Comparison of ENCODE assay signal across 1 cellular context in genomic region chr19:3162418-3163229, GRCh38.
TF ChIP-seq lines count a peak whose summit lies in the region.

No MANE protein-coding gene starts in this region.

TF ChIP-seq in K562, 482 proteins besides CTCF, POLR2A, EP300 and RAD21 (continued from another document):
- TF ChIP-seq CEBPZ (IDR thresholded peaks at IDR 0.05; ENCODE audit: borderline replicate concordance, low read depth, low read length) = no peak
- TF ChIP-seq ZKSCAN1 (IDR thresholded peaks at IDR 0.05; ENCODE audit: low read depth, low read length) = no peak
- no peak for TF ChIP-seq ZNF124 (CRISPR knock-in tag; IDR thresholded peaks at IDR 0.05)
- no peak for TF ChIP-seq ETV1 (tag; conservative IDR thresholded peaks at IDR 0.05; ENCODE audit: low read depth)
- TF ChIP-seq SREBF1 (IDR thresholded peaks at IDR 0.05; ENCODE audit: borderline replicate concordance, low read depth, low read length) = no peak
- TF ChIP-seq NR2F6 (CRISPR knock-in tag; IDR thresholded peaks at IDR 0.05) = no peak
- no peak for TF ChIP-seq PTBP1 (IDR thresholded peaks at IDR 0.05; ENCODE audit: low read depth, low read length)
- TF ChIP-seq ZNF436 (CRISPR knock-in tag; IDR thresholded peaks at IDR 0.05) = no peak
- TF ChIP-seq CBX3 (IDR thresholded peaks at IDR 0.05; ENCODE audit: borderline replicate concordance in 1 of 2, low read length in 2 of 2) = peak in 1 of 2 experiments; percentile 63; a peak in 2 of 3 replicates
- TF ChIP-seq, protein P1, sequence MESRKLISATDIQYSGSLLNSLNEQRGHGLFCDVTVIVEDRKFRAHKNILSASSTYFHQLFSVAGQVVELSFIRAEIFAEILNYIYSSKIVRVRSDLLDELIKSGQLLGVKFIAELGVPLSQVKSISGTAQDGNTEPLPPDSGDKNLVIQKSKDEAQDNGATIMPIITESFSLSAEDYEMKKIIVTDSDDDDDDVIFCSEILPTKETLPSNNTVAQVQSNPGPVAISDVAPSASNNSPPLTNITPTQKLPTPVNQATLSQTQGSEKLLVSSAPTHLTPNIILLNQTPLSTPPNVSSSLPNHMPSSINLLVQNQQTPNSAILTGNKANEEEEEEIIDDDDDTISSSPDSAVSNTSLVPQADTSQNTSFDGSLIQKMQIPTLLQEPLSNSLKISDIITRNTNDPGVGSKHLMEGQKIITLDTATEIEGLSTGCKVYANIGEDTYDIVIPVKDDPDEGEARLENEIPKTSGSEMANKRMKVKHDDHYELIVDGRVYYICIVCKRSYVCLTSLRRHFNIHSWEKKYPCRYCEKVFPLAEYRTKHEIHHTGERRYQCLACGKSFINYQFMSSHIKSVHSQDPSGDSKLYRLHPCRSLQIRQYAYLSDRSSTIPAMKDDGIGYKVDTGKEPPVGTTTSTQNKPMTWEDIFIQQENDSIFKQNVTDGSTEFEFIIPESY (CRISPR knock-in tag; IDR thresholded peaks at IDR 0.05) = no peak
- TF ChIP-seq RFX5 (IDR thresholded peaks at IDR 0.05; ENCODE audit: low read depth, low read length) = no peak
- no peak for TF ChIP-seq ZNF699 (CRISPR knock-in tag; IDR thresholded peaks at IDR 0.05; ENCODE audit: insufficient replicate concordance)
- no peak for TF ChIP-seq XRCC5 (IDR thresholded peaks at IDR 0.05; ENCODE audit: low read depth, low read length)
- peak; percentile 72 for TF ChIP-seq USF2 (CRISPR knock-in tag; IDR thresholded peaks at IDR 0.05)
- TF ChIP-seq SAFB (IDR thresholded peaks at IDR 0.05; ENCODE audit: borderline replicate concordance, low read depth, low read length) = no peak
- TF ChIP-seq PHF21A (IDR thresholded peaks at IDR 0.05; ENCODE audit: borderline replicate concordance, low read depth) = no peak
- no peak for TF ChIP-seq HES1 (IDR thresholded peaks at IDR 0.05; ENCODE audit: low read depth)
- TF ChIP-seq RBM34 (IDR thresholded peaks at IDR 0.05; ENCODE audit: borderline replicate concordance, insufficient read depth, low read length) = no peak
- no peak for TF ChIP-seq NBN (IDR thresholded peaks at IDR 0.05; ENCODE audit: low read depth)
- no peak for TF ChIP-seq ZNF561 (CRISPR knock-in tag; conservative IDR thresholded peaks at IDR 0.05)
- TF ChIP-seq SNIP1 (IDR thresholded peaks at IDR 0.05; ENCODE audit: low read depth) = no peak
- TF ChIP-seq TCF7 (IDR thresholded peaks at IDR 0.05; ENCODE audit: borderline replicate concordance) = no peak
- no peak for TF ChIP-seq NFIC (IDR thresholded peaks at IDR 0.05)
- TF ChIP-seq ERF (CRISPR knock-in tag; IDR thresholded peaks at IDR 0.05) = no peak
- TF ChIP-seq FOXA1 (IDR thresholded peaks at IDR 0.05; ENCODE audit: borderline replicate concordance) = no peak
- TF ChIP-seq SNAPC5 (CRISPR knock-in tag; IDR thresholded peaks at IDR 0.05) = no peak
- no peak for TF ChIP-seq WHSC1 (IDR thresholded peaks at IDR 0.05; ENCODE audit: low read length)
- TF ChIP-seq YY1 (IDR thresholded peaks at IDR 0.05; ENCODE audit: borderline replicate concordance in 1 of 3, control insufficient read depth in 1 of 3, extremely low read depth in 1 of 3, insufficient read depth in 3 of 3, insufficient read length in 1 of 3, insufficient replicate concordance in 2 of 3, low read depth in 1 of 3, low read length in 2 of 3) = peak in 1 of 3 experiments; percentile 38
- TF ChIP-seq SMAD3 (CRISPR knock-in tag; conservative IDR thresholded peaks at IDR 0.05) = no peak
- TF ChIP-seq PHB (CRISPR knock-in tag; IDR thresholded peaks at IDR 0.05) = no peak
- peak; percentile 45; the same call in 1 of the 2 replicates for TF ChIP-seq CBFA2T2 (conservative IDR thresholded peaks at IDR 0.05)
- no peak for TF ChIP-seq SP1 (CRISPR knock-in tag; IDR thresholded peaks at IDR 0.05)
- peak; percentile 55; the same call in 1 of the 2 replicates for TF ChIP-seq ZBTB7A (IDR thresholded peaks at IDR 0.05; ENCODE audit: borderline replicate concordance, control insufficient read depth, low read depth, low read length)
- no peak for TF ChIP-seq ZNF609 (CRISPR knock-in tag; IDR thresholded peaks at IDR 0.05; ENCODE audit: borderline replicate concordance)
- no peak for TF ChIP-seq RBM17 (IDR thresholded peaks at IDR 0.05; ENCODE audit: borderline replicate concordance, low read depth, low read length)
- TF ChIP-seq NR3C1 (CRISPR knock-in tag; IDR thresholded peaks at IDR 0.05) = no peak
- TF ChIP-seq RCOR1 (IDR thresholded peaks at IDR 0.05; ENCODE audit: borderline replicate concordance in 1 of 2, low read depth in 2 of 2, low read length in 2 of 2) = no peak
- TF ChIP-seq CC2D1A (IDR thresholded peaks at IDR 0.05) = no peak
- TF ChIP-seq GATAD2B (IDR thresholded peaks at IDR 0.05; ENCODE audit: borderline replicate concordance) = no peak
- TF ChIP-seq, protein P2, sequence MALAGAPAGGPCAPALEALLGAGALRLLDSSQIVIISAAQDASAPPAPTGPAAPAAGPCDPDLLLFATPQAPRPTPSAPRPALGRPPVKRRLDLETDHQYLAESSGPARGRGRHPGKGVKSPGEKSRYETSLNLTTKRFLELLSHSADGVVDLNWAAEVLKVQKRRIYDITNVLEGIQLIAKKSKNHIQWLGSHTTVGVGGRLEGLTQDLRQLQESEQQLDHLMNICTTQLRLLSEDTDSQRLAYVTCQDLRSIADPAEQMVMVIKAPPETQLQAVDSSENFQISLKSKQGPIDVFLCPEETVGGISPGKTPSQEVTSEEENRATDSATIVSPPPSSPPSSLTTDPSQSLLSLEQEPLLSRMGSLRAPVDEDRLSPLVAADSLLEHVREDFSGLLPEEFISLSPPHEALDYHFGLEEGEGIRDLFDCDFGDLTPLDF (CRISPR knock-in tag; IDR thresholded peaks at IDR 0.05) = no peak
- TF ChIP-seq ZNF146 (CRISPR knock-in tag; IDR thresholded peaks at IDR 0.05; ENCODE audit: unreplicated experiment) = peak; percentile 24
- TF ChIP-seq TOE1 (IDR thresholded peaks at IDR 0.05; ENCODE audit: borderline replicate concordance) = peak; percentile 84
- no peak for TF ChIP-seq TOE1 (CRISPR knock-in tag; IDR thresholded peaks at IDR 0.05; ENCODE audit: borderline replicate concordance, low read depth)
- TF ChIP-seq BHLHE40 (IDR thresholded peaks at IDR 0.05; ENCODE audit: low read length) = no peak
- TF ChIP-seq NELFE (IDR thresholded peaks at IDR 0.05; ENCODE audit: insufficient read depth, insufficient read length) = no peak
- no peak for TF ChIP-seq MTA2 (IDR thresholded peaks at IDR 0.05; ENCODE audit: low read depth)
- peak; percentile 28; the same call in 1 of the 2 replicates for TF ChIP-seq MAX (CRISPR knock-in tag; IDR thresholded peaks at IDR 0.05)
- TF ChIP-seq MIER1 (IDR thresholded peaks at IDR 0.05; ENCODE audit: low read depth) = no peak
- TF ChIP-seq CBX2 (IDR thresholded peaks at IDR 0.05; ENCODE audit: insufficient read depth, low read length, poor library complexity, severe bottlenecking) = no peak
- TF ChIP-seq, protein P3, sequence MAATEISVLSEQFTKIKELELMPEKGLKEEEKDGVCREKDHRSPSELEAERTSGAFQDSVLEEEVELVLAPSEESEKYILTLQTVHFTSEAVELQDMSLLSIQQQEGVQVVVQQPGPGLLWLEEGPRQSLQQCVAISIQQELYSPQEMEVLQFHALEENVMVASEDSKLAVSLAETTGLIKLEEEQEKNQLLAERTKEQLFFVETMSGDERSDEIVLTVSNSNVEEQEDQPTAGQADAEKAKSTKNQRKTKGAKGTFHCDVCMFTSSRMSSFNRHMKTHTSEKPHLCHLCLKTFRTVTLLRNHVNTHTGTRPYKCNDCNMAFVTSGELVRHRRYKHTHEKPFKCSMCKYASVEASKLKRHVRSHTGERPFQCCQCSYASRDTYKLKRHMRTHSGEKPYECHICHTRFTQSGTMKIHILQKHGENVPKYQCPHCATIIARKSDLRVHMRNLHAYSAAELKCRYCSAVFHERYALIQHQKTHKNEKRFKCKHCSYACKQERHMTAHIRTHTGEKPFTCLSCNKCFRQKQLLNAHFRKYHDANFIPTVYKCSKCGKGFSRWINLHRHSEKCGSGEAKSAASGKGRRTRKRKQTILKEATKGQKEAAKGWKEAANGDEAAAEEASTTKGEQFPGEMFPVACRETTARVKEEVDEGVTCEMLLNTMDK (IDR thresholded peaks at IDR 0.05; ENCODE audit: borderline replicate concordance, insufficient read depth, low read depth, low read length, poor library complexity, severe bottlenecking) = no peak
- no peak for TF ChIP-seq FOXP1 (CRISPR knock-in tag; IDR thresholded peaks at IDR 0.05)
- TF ChIP-seq PURB (CRISPR knock-in tag; IDR thresholded peaks at IDR 0.05; ENCODE audit: low read depth) = no peak
- TF ChIP-seq NEUROD1 (IDR thresholded peaks at IDR 0.05; ENCODE audit: borderline replicate concordance, low read depth, low read length, partially characterized antibody) = no peak
- TF ChIP-seq CBFB (CRISPR knock-in tag; IDR thresholded peaks at IDR 0.05) = 0 out of 2 replicates have a peak, but pooled peaks have one; percentile 19
- TF ChIP-seq ZBTB17 (CRISPR knock-in tag; IDR thresholded peaks at IDR 0.05) = no peak
- TF ChIP-seq, protein P4, sequence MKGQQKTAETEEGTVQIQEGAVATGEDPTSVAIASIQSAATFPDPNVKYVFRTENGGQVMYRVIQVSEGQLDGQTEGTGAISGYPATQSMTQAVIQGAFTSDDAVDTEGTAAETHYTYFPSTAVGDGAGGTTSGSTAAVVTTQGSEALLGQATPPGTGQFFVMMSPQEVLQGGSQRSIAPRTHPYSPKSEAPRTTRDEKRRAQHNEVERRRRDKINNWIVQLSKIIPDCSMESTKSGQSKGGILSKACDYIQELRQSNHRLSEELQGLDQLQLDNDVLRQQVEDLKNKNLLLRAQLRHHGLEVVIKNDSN (CRISPR knock-in tag; IDR thresholded peaks at IDR 0.05) = peak; percentile 90
